In genomic region chr9:73154271-73154670, GRCh38 we compare ENCODE assay signal across 9 cellular contexts. TPM values are rescaled to one million over a fixed set of nuclear protein-coding genes. Genes with fewer than 3 reads are reported as not detected.
DNase-seq lines count a peak whose midpoint lies in the region; ATAC-seq and TF ChIP-seq lines count a peak whose summit lies in the region.
"Had no signal": no experiment of that assay in that cellular context is flagged by ENCODE, and none has a peak within 500 bp of the region (broad histone marks: within the 10 kb centered on the region; RNA-seq: fewer than 3 reads in every experiment).

No MANE protein-coding gene starts in this region.

- TF ChIP-seq EP300 in stomach (IDR thresholded peaks at IDR 0.05), result no peak

- H3K27me3 ChIP-seq in foreskin keratinocyte, result no peaks in the 10 kb centered on the region
- no peaks in the 10 kb centered on the region for H3K27me3 ChIP-seq in stomach
- H3K27me3 ChIP-seq: cardiac muscle cell had no signal

- peaks cover 0 to 10% (median 5%) of the 10 kb centered on the region in 4 donors for H3K36me3 ChIP-seq in stomach
- H3K36me3 ChIP-seq: cardiac muscle cell had no signal

- peaks cover 22% of the 10 kb centered on the region for H3K36me3 Mint-ChIP-seq in T-helper 1 cell treated with Interleukin-12 subunit alpha and Interleukin-12 subunit beta and Interleukin-4 antibody, amounts not matched to agents 30 μg/mL and 1 μg/mL, for 36 hours (ENCODE audit: low read depth)
- H3K36me3 Mint-ChIP-seq in activated T-helper 2 cell treated with anti-CD3 and anti-CD28 coated beads, Interferon-gamma antibody, Interleukin-2, Interleukin-4, amounts not matched to agents 10 μg/mL and 5 μg/mL and 100 μg/mL, durations not matched to agents 14 hours and 24 hours and 36 hours (ENCODE audit: low read depth), result peaks cover 31% of the 10 kb centered on the region

- H3K9me3 ChIP-seq in stomach, result no peaks in the 10 kb centered on the region

- H3K27ac Mint-ChIP-seq in T-helper 1 cell treated with Interleukin-12 subunit alpha and Interleukin-12 subunit beta and Interleukin-4 antibody, amounts not matched to agents 30 μg/mL and 1 μg/mL, for 36 hours, result peak overlapping the region; percentile 89
- H3K27ac Mint-ChIP-seq in activated T-helper 2 cell treated with anti-CD3 and anti-CD28 coated beads, Interferon-gamma antibody, Interleukin-2, Interleukin-4, amounts not matched to agents 10 μg/mL and 5 μg/mL and 100 μg/mL, durations not matched to agents 14 hours and 24 hours and 36 hours, result peak overlapping the region; percentile 78

- ATAC-seq in foreskin keratinocyte, result no peak
- ATAC-seq in GM18909 (IDR thresholded peaks at IDR 0.05; ENCODE audit: poor library complexity, unreplicated experiment), result no peak
- ATAC-seq in GM18502 (IDR thresholded peaks at IDR 0.05; ENCODE audit: poor library complexity, unreplicated experiment), result no peak

- no peaks in the 10 kb centered on the region for H3K27me3 Mint-ChIP-seq in T-helper 1 cell treated with Interleukin-12 subunit alpha and Interleukin-12 subunit beta and Interleukin-4 antibody, amounts not matched to agents 30 μg/mL and 1 μg/mL, for 36 hours (ENCODE audit: low read depth)
- H3K27me3 Mint-ChIP-seq in activated T-helper 2 cell treated with anti-CD3 and anti-CD28 coated beads, Interferon-gamma antibody, Interleukin-2, Interleukin-4, amounts not matched to agents 10 μg/mL and 5 μg/mL and 100 μg/mL, durations not matched to agents 14 hours and 24 hours and 36 hours (ENCODE audit: low read depth), result no peaks in the 10 kb centered on the region

- TF ChIP-seq POLR2A in stomach (IDR thresholded peaks at IDR 0.05), result no peak

- H3K27ac ChIP-seq in foreskin keratinocyte (peak overlapping the region; percentile 87), stomach (peak overlapping the region; percentile 13 to 79 (median 69))
- H3K27ac ChIP-seq: cardiac muscle cell had no signal

- WGBS in stomach, 5 donors, result 78 to 91% (median 81%) methylated on average over 8 of the region's 8 CpGs

- intact Hi-C loops in activated T-helper 2 cell treated with anti-CD3 and anti-CD28 coated beads, Interferon-gamma antibody, Interleukin-2, Interleukin-4, amounts not matched to agents 10 μg/mL and 5 μg/mL and 100 μg/mL, durations not matched to agents 14 hours and 24 hours and 36 hours (cut with micrococcal nuclease), result loop anchor here (2.0 to 10.0 kb wide), 7 partner anchors 31 to 1995 kb away; partner anchors contain the start of gene TMC1
- intact Hi-C loops in stomach (cut with DNase I; ENCODE audit: low total_unique reads), result no loop called here

- H3K4me3 ChIP-seq in stomach, result peak overlapping the region; percentile 21 to 46 (median 40)
- H3K4me3 ChIP-seq: cardiac muscle cell had no signal

- H3K4me1 ChIP-seq in foreskin keratinocyte (peaks cover 44% of the 10 kb centered on the region), stomach (peaks cover 2 to 74% (median 11%) of the 10 kb centered on the region in 4 donors)

- peak overlapping the region; percentile 94 for H3K4me3 Mint-ChIP-seq in T-helper 1 cell treated with Interleukin-12 subunit alpha and Interleukin-12 subunit beta and Interleukin-4 antibody, amounts not matched to agents 30 μg/mL and 1 μg/mL, for 36 hours
- peak overlapping the region; percentile 75 for H3K4me3 Mint-ChIP-seq in activated T-helper 2 cell treated with anti-CD3 and anti-CD28 coated beads, Interferon-gamma antibody, Interleukin-2, Interleukin-4, amounts not matched to agents 10 μg/mL and 5 μg/mL and 100 μg/mL, durations not matched to agents 14 hours and 24 hours and 36 hours (ENCODE audit: low read depth)

- TF ChIP-seq CTCF in foreskin keratinocyte (conservative IDR thresholded peaks at IDR 0.05), result no peak
- TF ChIP-seq CTCF in stomach (IDR thresholded peaks at IDR 0.05), result no peak

- H3K9me3 Mint-ChIP-seq in T-helper 1 cell treated with Interleukin-12 subunit alpha and Interleukin-12 subunit beta and Interleukin-4 antibody, amounts not matched to agents 30 μg/mL and 1 μg/mL, for 36 hours, result no peaks in the 10 kb centered on the region
- no peaks in the 10 kb centered on the region for H3K9me3 Mint-ChIP-seq in activated T-helper 2 cell treated with anti-CD3 and anti-CD28 coated beads, Interferon-gamma antibody, Interleukin-2, Interleukin-4, amounts not matched to agents 10 μg/mL and 5 μg/mL and 100 μg/mL, durations not matched to agents 14 hours and 24 hours and 36 hours

- no peak for DNase-seq in T-helper 1 cell
- DNase-seq in activated T-helper 2 cell treated with anti-CD3 and anti-CD28 coated beads, Interferon-gamma antibody, Interleukin-2, Interleukin-4, amounts not matched to agents 10 μg/mL and 5 μg/mL and 100 μg/mL, durations not matched to agents 14 hours and 24 hours and 36 hours (ENCODE audit: low spot score), result no peak
- no peak for DNase-seq in foreskin keratinocyte
- no peak for DNase-seq in stomach
- DNase-seq in NCI-H1436 (lab: John Stamatoyannopoulos, UW), result no peak

- peaks cover 70% of the 10 kb centered on the region for H3K4me1 Mint-ChIP-seq in T-helper 1 cell treated with Interleukin-12 subunit alpha and Interleukin-12 subunit beta and Interleukin-4 antibody, amounts not matched to agents 30 μg/mL and 1 μg/mL, for 36 hours (ENCODE audit: low read depth)
- H3K4me1 Mint-ChIP-seq in activated T-helper 2 cell treated with anti-CD3 and anti-CD28 coated beads, Interferon-gamma antibody, Interleukin-2, Interleukin-4, amounts not matched to agents 10 μg/mL and 5 μg/mL and 100 μg/mL, durations not matched to agents 14 hours and 24 hours and 36 hours (ENCODE audit: low read depth), result peaks cover 75% of the 10 kb centered on the region

RNA-seq across cellular contexts. Expression of gene ANXA1, which starts 2.6 kb away (rescaled TPM):
- total RNA-seq in activated T-helper 2 cell treated with anti-CD3 and anti-CD28 coated beads, Interferon-gamma antibody, Interleukin-2, Interleukin-4, amounts not matched to agents 10 μg/mL and 5 μg/mL and 100 μg/mL, durations not matched to agents 14 hours and 24 hours and 36 hours, result 28.6 and 32.2 TPM in 2 replicates
- total RNA-seq in foreskin keratinocyte, result 880 and 908 TPM in 2 replicates
- polyA plus RNA-seq in foreskin keratinocyte, result 712 and 776 TPM in 2 replicates
- 100 to 1,000 TPM in 2 of 5 donors, 10 to 100 TPM in 3; 34.2 to 168 (median 67.4) TPM for total RNA-seq in stomach
- 1,000 to 10,000 TPM in 1 of 3 donors, 100 to 1,000 TPM in 2; 150 to 1,131 (median 155) TPM for polyA plus RNA-seq in stomach
